28 cellular contexts compared by ENCODE assay signal in the genomic region with DNA sequence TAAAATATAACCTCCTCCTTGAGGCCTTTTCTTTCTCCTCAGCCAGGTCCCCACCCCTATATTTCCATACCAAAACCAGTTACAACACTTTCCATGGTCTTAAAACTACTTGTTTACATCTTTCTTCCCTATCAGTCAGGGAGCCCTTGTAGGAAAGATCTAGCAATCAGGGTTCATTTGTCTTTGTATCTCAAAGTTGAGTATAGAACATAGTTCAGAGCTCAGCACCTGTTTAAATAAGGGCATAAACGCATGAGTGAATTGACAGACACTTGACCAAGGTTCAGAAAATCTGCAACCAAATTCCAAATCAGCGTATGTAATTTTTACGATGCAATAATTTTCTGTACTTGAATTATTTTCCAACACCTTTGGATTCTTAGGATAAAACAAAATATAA.
"Had no signal": no experiment of that assay in that cellular context is flagged by ENCODE, and none has a peak within 500 bp of the region (broad histone marks: within the 10 kb centered on the region; RNA-seq: fewer than 3 reads in every experiment).

No MANE protein-coding gene starts in this region.

- DNase-seq: colonic mucosa; effector CD8-positive, alpha-beta T cell; endodermal cell; foreskin keratinocyte; heart left ventricle; left cardiac atrium; left ventricle myocardium inferior; lower lobe of right lung; naive B cell; sigmoid colon; spleen; stimulated activated CD4-positive, alpha-beta T cell treated with anti-CD3 and anti-CD28 coated beads, Interleukin-2, amount 100 ng/mL, for 48 hours; stimulated activated CD8-positive, alpha-beta memory T cell treated with anti-CD3 and anti-CD28 coated beads, Interleukin-4, amount 100 ng/mL, for 48 hours; stimulated activated naive CD4-positive, alpha-beta T cell treated with Interleukin-2 at 50 U/mL for 16 hours; stomach; thyroid gland had no signal

- H3K4me3 ChIP-seq: colonic mucosa, esophagus muscularis mucosa, gastroesophageal sphincter, heart left ventricle, hepatocyte, left ventricle myocardium inferior, lower lobe of right lung, prostate gland, right atrium auricular region, sigmoid colon, spleen, stomach, thyroid gland had no signal

- ATAC-seq: foreskin keratinocyte; gastroesophageal sphincter; heart left ventricle; left cardiac atrium; lower lobe of right lung; natural killer cell treated with Interleukin-12 subunit alpha and Interleukin-12 subunit beta and Interleukin-15 and Interleukin-18, amount 100 ng/mL, for 72 hours had no signal

- H3K27ac Mint-ChIP-seq: dendritic cell treated with granulocyte-macrophage colony-stimulating factor and Interleukin-4, amounts not matched to agents 40 ng/mL and 50 ng/mL, for 4 days; endodermal cell; naive B cell; natural killer cell treated with Interleukin-12 subunit alpha and Interleukin-12 subunit beta and Interleukin-15 and Interleukin-18, amount 100 ng/mL, for 72 hours; type B pancreatic cell had no signal

- H3K27ac ChIP-seq: colonic mucosa, esophagus muscularis mucosa, foreskin keratinocyte, gastroesophageal sphincter, heart left ventricle, hepatocyte, left ventricle myocardium inferior, lower lobe of right lung, neutrophil, parathyroid adenoma, prostate gland, right atrium auricular region, sigmoid colon, spleen, stomach, thyroid gland had no signal

- H3K36me3 ChIP-seq: colonic mucosa, esophagus muscularis mucosa, gastroesophageal sphincter, heart left ventricle, left ventricle myocardium inferior, lower lobe of right lung, neutrophil, prostate gland, right atrium auricular region, sigmoid colon, spleen, stomach, thyroid gland had no signal

- H3K4me3 Mint-ChIP-seq: central memory CD8-positive, alpha-beta T cell; dendritic cell treated with granulocyte-macrophage colony-stimulating factor and Interleukin-4, amounts not matched to agents 40 ng/mL and 50 ng/mL, for 4 days; endodermal cell; natural killer cell treated with Interleukin-12 subunit alpha and Interleukin-12 subunit beta and Interleukin-15 and Interleukin-18, amount 100 ng/mL, for 72 hours; neural crest cell; type B pancreatic cell had no signal

- H3K27me3 Mint-ChIP-seq: central memory CD8-positive, alpha-beta T cell; dendritic cell treated with granulocyte-macrophage colony-stimulating factor and Interleukin-4, amounts not matched to agents 40 ng/mL and 50 ng/mL, for 4 days; naive B cell; natural killer cell treated with Interleukin-12 subunit alpha and Interleukin-12 subunit beta and Interleukin-15 and Interleukin-18, amount 100 ng/mL, for 72 hours; type B pancreatic cell had no signal

- H3K9me3 Mint-ChIP-seq: dendritic cell treated with granulocyte-macrophage colony-stimulating factor and Interleukin-4, amounts not matched to agents 40 ng/mL and 50 ng/mL, for 4 days; type B pancreatic cell had no signal

- H3K36me3 Mint-ChIP-seq: naive B cell; natural killer cell treated with Interleukin-12 subunit alpha and Interleukin-12 subunit beta and Interleukin-15 and Interleukin-18, amount 100 ng/mL, for 72 hours; type B pancreatic cell had no signal

- H3K27me3 ChIP-seq: colonic mucosa, esophagus muscularis mucosa, foreskin keratinocyte, gastroesophageal sphincter, heart left ventricle, hepatocyte, neutrophil, right atrium auricular region, sigmoid colon, spleen, stomach, thyroid gland had no signal

- H3K9me3 ChIP-seq: colonic mucosa, esophagus muscularis mucosa, gastroesophageal sphincter, heart left ventricle, left ventricle myocardium inferior, lower lobe of right lung, neutrophil, prostate gland, right atrium auricular region, sigmoid colon, spleen, stomach, thyroid gland had no signal

- H2AFZ ChIP-seq: hepatocyte, parathyroid adenoma had no signal

- H3K79me2 ChIP-seq: hepatocyte, parathyroid adenoma had no signal

- H3K4me1 Mint-ChIP-seq: central memory CD8-positive, alpha-beta T cell; naive B cell; neural crest cell had no signal

- H3K4me1 ChIP-seq: colonic mucosa, esophagus muscularis mucosa, gastroesophageal sphincter, heart left ventricle, left ventricle myocardium inferior, lower lobe of right lung, parathyroid adenoma, prostate gland, right atrium auricular region, sigmoid colon, spleen, stomach, thyroid gland had no signal

- H3K4me2 ChIP-seq: hepatocyte had no signal

- H3K9ac ChIP-seq: parathyroid adenoma had no signal
